8 cellular contexts compared by ENCODE assay signal in genomic region chr20:19888269-19888669, GRCh38.
DNase-seq lines count a peak whose midpoint lies in the region; ATAC-seq, FAIRE-seq and TF ChIP-seq lines count a peak whose summit lies in the region.

No MANE protein-coding gene starts in this region.

- TF ChIP-seq CTCF in cardiac muscle cell (IDR thresholded peaks at IDR 0.05; ENCODE audit: low read depth, low read length) (no peak), pancreas (IDR thresholded peaks at IDR 0.05) (no peak)

- DNase-seq in Caki2 (ENCODE audit: low read depth) (peak; percentile 77), RPMI8226 (peak; percentile 16), cardiac muscle cell (ENCODE audit: low read depth in 1 of 2, low spot score in 1 of 2) (no peak), pancreas (no peak), HUDEP-2 (lab: John Stamatoyannopoulos, UW; ENCODE audit: unreplicated experiment in 76 of 76) (no peak)

- in situ Hi-C loops in Caki2 (cut with HindIII; ENCODE audit: low pct_unique_long_range_greater_than_20kb, low sequenced_read_pairs), result loop anchor here (25.0 kb wide), 2 partner anchors 99 to 101 kb away; no protein-coding TSS in a partner anchor

- H3K4me1 ChIP-seq in cardiac muscle cell (ENCODE audit: low read depth) (peaks cover 27% of the 10 kb centered on the region), pancreas (peaks cover 0 to 25% (median 9%) of the 10 kb centered on the region in 3 donors)

- no peak for FAIRE-seq in pancreas (lab: Jason Lieb, UNC)

- WGBS in pancreas, 2 donors, result 62 to 63% methylated on average over 8 of the region's 8 CpGs

- H3K4me3 ChIP-seq in cardiac muscle cell, result no peak overlapping the region
- no peak overlapping the region for H3K4me3 ChIP-seq in pancreas

- intact Hi-C loops in pancreas (cut with DNase I), result no loop called here

- no peaks in the 10 kb centered on the region for H3K27me3 ChIP-seq in cardiac muscle cell
- no peaks in the 10 kb centered on the region for H3K27me3 ChIP-seq in pancreas

- H3K36me3 ChIP-seq in cardiac muscle cell (no peaks in the 10 kb centered on the region), pancreas (no peaks in the 10 kb centered on the region)

- H3K9me3 ChIP-seq in cardiac muscle cell (ENCODE audit: low read depth) (no peaks in the 10 kb centered on the region), pancreas (no peaks in the 10 kb centered on the region)

- peak in 1 of 4 donors; percentile 12 for ATAC-seq in pancreas
- ATAC-seq in HG03432 (IDR thresholded peaks at IDR 0.05; ENCODE audit: unreplicated experiment), result no peak
- no peak for ATAC-seq in GM18498 (IDR thresholded peaks at IDR 0.05; ENCODE audit: unreplicated experiment)
- ATAC-seq in GM21447 (IDR thresholded peaks at IDR 0.05; ENCODE audit: unreplicated experiment), result no peak

- H3K27ac ChIP-seq in cardiac muscle cell, result peak overlapping the region; percentile 68
- H3K27ac ChIP-seq in pancreas, result peak overlapping the region in 3 of 4 donors; percentile 73 to 79 (median 77)

Comparison
In these comparisons a context has a peak if more than half of its experiments do, and no peak if none do; other contexts are left out.
1. DNase-seq: peak in Caki2 (single experiment) and RPMI8226 (single experiment); none in cardiac muscle cell (0 of 2), pancreas (0 of 6) and HUDEP-2 (0 of 76).